1 cellular context compared by ENCODE assay signal in genomic region chr6:132813173-132813856, GRCh38.
TF ChIP-seq lines count a peak whose summit lies in the region.

No MANE protein-coding gene starts in this region.

TF ChIP-seq in GM23338, 12 proteins besides CTCF, POLR2A, EP300 and RAD21 (continued from another document):
- TF ChIP-seq EZH2phosphoT487 (IDR thresholded peaks at IDR 0.05; ENCODE audit: unreplicated experiment) (no peak), STAT1 (IDR thresholded peaks at IDR 0.05; ENCODE audit: unreplicated experiment) (no peak), ETS1 (IDR thresholded peaks at IDR 0.05) (no peak), REST (IDR thresholded peaks at IDR 0.05; ENCODE audit: unreplicated experiment) (no peak), CREB1 (CRISPR knock-in tag; IDR thresholded peaks at IDR 0.05; ENCODE audit: low read depth) (no peak)
